Comparison of ENCODE assay signal across 18 cellular contexts in genomic region chr9:81656871-81657337, GRCh38. TPM values are rescaled to one million over a fixed set of nuclear protein-coding genes. Genes with fewer than 3 reads are reported as not detected.
DNase-seq lines count a peak whose midpoint lies in the region; ATAC-seq and TF ChIP-seq lines count a peak whose summit lies in the region.
"Had no signal": no experiment of that assay in that cellular context is flagged by ENCODE, and none has a peak within 500 bp of the region (broad histone marks: within the 10 kb centered on the region; RNA-seq: fewer than 3 reads in every experiment).

No MANE protein-coding gene starts in this region.

- ATAC-seq in right lobe of liver = peak in 3 of 4 donors; percentile 56 to 82 (median 74)
- ATAC-seq: GM12878, Panc1 had no signal

- H3F3A ChIP-seq in PC-9 (ENCODE audit: insufficient read depth, low read depth) = peaks cover 7% of the 10 kb centered on the region; the same call in 1 of the 2 replicates

- H3K9me2 ChIP-seq in PC-9 (ENCODE audit: insufficient read depth) = no peaks in the 10 kb centered on the region

- H3K27me3 ChIP-seq in PC-9 (ENCODE audit: insufficient read depth, low read depth) (no peaks in the 10 kb centered on the region), right lobe of liver (no peaks in the 10 kb centered on the region), Peyer's patch (no peaks in the 10 kb centered on the region), thyroid gland (no peaks in the 10 kb centered on the region)
- H3K27me3 ChIP-seq: BLaER1 treated with 17β-estradiol and CSF1 and Interleukin-3, amounts not matched to agents 10 nM and 100 nM had no signal

- H3K4me3 ChIP-seq in PC-9 (no peak overlapping the region), right lobe of liver (no peak overlapping the region), Peyer's patch (no peak overlapping the region), thyroid gland (replicated peaks in 1 of 3) (no peak overlapping the region)
- H3K4me3 ChIP-seq: BLaER1 treated with 17β-estradiol and CSF1 and Interleukin-3, amounts not matched to agents 10 nM and 100 nM; GM12878 had no signal

- 43% methylated on average over 1 of the region's 1 CpG for WGBS in right lobe of liver (ENCODE audit: insufficient coverage, low coverage, low lambda C conversion rate, missing lambda C conversion rate)
- WGBS in thyroid gland, 2 donors = 89 to 92% methylated on average over 1 of the region's 1 CpG

- peaks cover 37% of the 10 kb centered on the region for H4K20me1 ChIP-seq in PC-9 (ENCODE audit: insufficient read depth)

- H3K79me2 ChIP-seq in PC-9 (ENCODE audit: low read depth) = peaks cover 78% of the 10 kb centered on the region

- no TSS peak for BruUV-seq in PC-9 (replicated peaks; lab: Mats Ljungman, UMichigan)

- H3K27ac ChIP-seq in PC-9 = no peak overlapping the region
- H3K27ac ChIP-seq in right lobe of liver = no peak overlapping the region
- H3K27ac ChIP-seq in Peyer's patch = peak overlapping the region in 1 of 4 donors; percentile 78
- H3K27ac ChIP-seq in thyroid gland = no peak overlapping the region
- H3K27ac ChIP-seq: 22Rv1; BLaER1 treated with 17β-estradiol and CSF1 and Interleukin-3, amounts not matched to agents 10 nM and 100 nM had no signal

- peaks cover 31% of the 10 kb centered on the region for H3K36me3 ChIP-seq in PC-9 (ENCODE audit: low read depth)
- H3K36me3 ChIP-seq in right lobe of liver = peaks cover 0 to 9% (median 2%) of the 10 kb centered on the region in 4 donors
- H3K36me3 ChIP-seq in Peyer's patch = no peaks in the 10 kb centered on the region
- H3K36me3 ChIP-seq in thyroid gland = no peaks in the 10 kb centered on the region

- CTCF ChIA-PET in PC-9 (lab: Charles Lee) = no interaction called here

- intact Hi-C loops in PC-9 (cut with micrococcal nuclease; ENCODE audit: unreplicated experiment) = no loop called here
- intact Hi-C loops in right lobe of liver (cut with DNase I) = no loop called here
- intact Hi-C loops in thyroid gland (cut with DNase I) = no loop called here

- TF ChIP-seq CTCF in PC-9 (conservative IDR thresholded peaks at IDR 0.05) = no peak
- no peak for TF ChIP-seq CTCF in right lobe of liver (IDR thresholded peaks at IDR 0.05)
- TF ChIP-seq CTCF in Peyer's patch (IDR thresholded peaks at IDR 0.05) = no peak
- TF ChIP-seq CTCF in thyroid gland (IDR thresholded peaks at IDR 0.05) = no peak

- peak; percentile 25 for DNase-seq in DMS153 (lab: John Stamatoyannopoulos, UW)
- DNase-seq in DMS153 treated with DMSO at 0.1 percent for 48 hours (lab: John Stamatoyannopoulos, UW; ENCODE audit: unreplicated experiment) = no peak
- peak; percentile 31 for DNase-seq in HuH-7.5 (ENCODE audit: low spot score)
- peak in 1 of 2 experiments; percentile 74 for DNase-seq in PC-9
- no peak for DNase-seq in right lobe of liver
- no peak for DNase-seq in Peyer's patch
- no peak for DNase-seq in thyroid gland
- no peak for DNase-seq in RPMI8226
- DNase-seq: DMS79, H7, NCI-H1436, NCI-H2081 treated with DMSO at 0.1 percent for 48 hours, NCI-H524, SHP77 had no signal

- peaks cover 16% of the 10 kb centered on the region; the same call in 1 of the 2 replicates for H3K4me1 ChIP-seq in PC-9 (replicated peaks; ENCODE audit: insufficient read depth)
- H3K4me1 ChIP-seq in right lobe of liver = peaks cover 0 to 23% (median 0%) of the 10 kb centered on the region in 4 donors
- H3K4me1 ChIP-seq in Peyer's patch = peaks cover 0 to 10% (median 2%) of the 10 kb centered on the region in 4 donors
- H3K4me1 ChIP-seq in thyroid gland = peaks cover 7 to 16% of the 10 kb centered on the region in 2 donors

- H3K9me3 ChIP-seq in PC-9 (ENCODE audit: insufficient read depth, low read depth) (no peaks in the 10 kb centered on the region), right lobe of liver (no peaks in the 10 kb centered on the region), Peyer's patch (no peaks in the 10 kb centered on the region), thyroid gland (no peaks in the 10 kb centered on the region)
- H3K9me3 ChIP-seq: BLaER1 treated with 17β-estradiol and CSF1 and Interleukin-3, amounts not matched to agents 10 nM and 100 nM had no signal

- H3K4me2 ChIP-seq in PC-9 = peak overlapping the region; percentile 21; the same call in 1 of the 2 replicates

- POLR2A ChIA-PET in PC-9 (lab: Charles Lee; ENCODE audit: unreplicated experiment) = no interaction called here

- no peak overlapping the region for H2AFZ ChIP-seq in PC-9

- TF ChIP-seq POLR2A in right lobe of liver (IDR thresholded peaks at IDR 0.05) (no peak), Peyer's patch (IDR thresholded peaks at IDR 0.05) (no peak), thyroid gland (IDR thresholded peaks at IDR 0.05) (no peak)

RNA-seq across cellular contexts. Expression of gene TLE1, which starts 32.4 kb away (rescaled TPM):
- total RNA-seq in PC-9 (2021) = 69.9 and 80.9 TPM in 2 replicates
- total RNA-seq in right lobe of liver = 10 to 100 TPM; 31.9 to 62.9 (median 58.0) TPM
- 10 to 100 TPM; 18.7 to 54.5 (median 40.2) TPM for total RNA-seq in Peyer's patch
- 10 to 100 TPM; 40.7 to 91.1 (median 58.4) TPM for total RNA-seq in thyroid gland

Comparison
In these comparisons a context has a peak if more than half of its experiments do, and no peak if none do; other contexts are left out.
1. DNase-seq: peak in DMS153 (single experiment) and HuH-7.5 (single experiment); none in DMS153 treated with DMSO at 0.1 percent for 48 hours (single experiment), right lobe of liver (0 of 3), Peyer's patch (0 of 3), thyroid gland (0 of 2) and RPMI8226 (single experiment).